Comparison of ENCODE assay signal across 21 cellular contexts in genomic region chr13:26653310-26653709, GRCh38.
DNase-seq lines count a peak whose midpoint lies in the region; ATAC-seq and TF ChIP-seq lines count a peak whose summit lies in the region.
"Had no signal": no experiment of that assay in that cellular context is flagged by ENCODE, and none has a peak within 500 bp of the region (broad histone marks: within the 10 kb centered on the region; RNA-seq: fewer than 3 reads in every experiment).

No MANE protein-coding gene starts in this region.

- H3K4me2 ChIP-seq in Karpas-422 (ENCODE audit: low read depth, low read length, poor library complexity, severe bottlenecking): no peak overlapping the region

- H3K27me3 ChIP-seq in Karpas-422 (ENCODE audit: low read length): no peaks in the 10 kb centered on the region
- H3K27me3 ChIP-seq: ascending aorta had no signal

- no peaks in the 10 kb centered on the region for H3K9me3 ChIP-seq in Karpas-422 (ENCODE audit: low read length)

- DNase-seq in AG09309 (ENCODE audit: low read depth) (peak; percentile 21), HK-2 (ENCODE audit: unreplicated experiment) (peak; percentile 4), epithelial cell of esophagus (ENCODE audit: low read depth) (peak; percentile 65), kidney tubule cell (ENCODE audit: low spot score) (peak; percentile 83), HT-29 (ENCODE audit: low spot score) (no peak), NCI-H2029 (lab: John Stamatoyannopoulos, UW) (no peak), Karpas-422 (no peak)
- DNase-seq: activated CD4-positive, CD25-positive, alpha-beta regulatory T cell treated with anti-CD3 and anti-CD28 coated beads, Interleukin-2, amount 50 U/mL, for 72 hours; activated CD8-positive, alpha-beta T cell treated with anti-CD3 and anti-CD28 coated beads, Interleukin-2, amount 10 ng/mL, durations not matched to agents 7 days and 5 days; activated naive CD4-positive, alpha-beta T cell treated with anti-CD3 and anti-CD28 coated beads, Interleukin-2, amount 50 U/mL, for 16 hours; activated T-cell treated with anti-CD3 and anti-CD28 coated beads, Interleukin-2, amount 50 U/mL, for 24 hours; CD4-positive, alpha-beta T cell; H9; hypothalamus; naive thymus-derived CD4-positive, alpha-beta T cell; NCI-H187; NCI-H345; right cardiac atrium; SHP77 treated with DMSO at 0.1 percent for 48 hours had no signal

- H3K9ac ChIP-seq in Karpas-422 (ENCODE audit: low read length): no peak overlapping the region

- H4K20me1 ChIP-seq in Karpas-422 (ENCODE audit: insufficient read depth, low read depth, low read length): no peaks in the 10 kb centered on the region

- no peaks in the 10 kb centered on the region for H3K9me2 ChIP-seq in Karpas-422 (replicated peaks; ENCODE audit: insufficient read depth, low read length)

- TF ChIP-seq CTCF in AG09309 (IDR thresholded peaks at IDR 0.05; ENCODE audit: control insufficient read depth, insufficient read depth, low read depth, low read length, missing control alignments) (no peak), epithelial cell of esophagus (IDR thresholded peaks at IDR 0.05; ENCODE audit: insufficient read depth, low read depth, low read length, missing control alignments) (no peak)

- H3K4me1 ChIP-seq in Karpas-422 (ENCODE audit: low read length): no peaks in the 10 kb centered on the region
- H3K4me1 ChIP-seq: ascending aorta had no signal

- no peaks in the 10 kb centered on the region for H3K36me3 ChIP-seq in Karpas-422 (ENCODE audit: insufficient read depth, low read length)
- H3K36me3 ChIP-seq: ascending aorta had no signal

- H3K4me3 ChIP-seq in AG09309 (ENCODE audit: control insufficient read depth, low read depth, low read length) (no peak overlapping the region), epithelial cell of esophagus (ENCODE audit: low read length) (no peak overlapping the region), Karpas-422 (ENCODE audit: low read length) (no peak overlapping the region)
- H3K4me3 ChIP-seq: ascending aorta had no signal

- H2AFZ ChIP-seq in Karpas-422 (ENCODE audit: low read length): no peak overlapping the region

- ATAC-seq in HG02870 (IDR thresholded peaks at IDR 0.05; ENCODE audit: unreplicated experiment): no peak
- ATAC-seq: activated CD8-positive, alpha-beta T cell treated with anti-CD3 and anti-CD28 coated beads, Interleukin-2, amount 10 ng/mL, durations not matched to agents 7 days and 5 days; naive thymus-derived CD4-positive, alpha-beta T cell; right cardiac atrium had no signal

- H3K27ac ChIP-seq in Karpas-422 (ENCODE audit: low read length): no peak overlapping the region
- H3K27ac ChIP-seq: ascending aorta had no signal

- H3K79me2 ChIP-seq in Karpas-422 (ENCODE audit: low read length): no peaks in the 10 kb centered on the region

Comparison
In these comparisons a context has a peak if more than half of its experiments do, and no peak if none do; other contexts are left out.
1. DNase-seq: peak in AG09309 (single experiment), HK-2 (single experiment), epithelial cell of esophagus (single experiment) and kidney tubule cell (single experiment); none in HT-29 (single experiment), NCI-H2029 (single experiment) and Karpas-422 (single experiment).